16 cellular contexts compared by ENCODE assay signal in the genomic region with DNA sequence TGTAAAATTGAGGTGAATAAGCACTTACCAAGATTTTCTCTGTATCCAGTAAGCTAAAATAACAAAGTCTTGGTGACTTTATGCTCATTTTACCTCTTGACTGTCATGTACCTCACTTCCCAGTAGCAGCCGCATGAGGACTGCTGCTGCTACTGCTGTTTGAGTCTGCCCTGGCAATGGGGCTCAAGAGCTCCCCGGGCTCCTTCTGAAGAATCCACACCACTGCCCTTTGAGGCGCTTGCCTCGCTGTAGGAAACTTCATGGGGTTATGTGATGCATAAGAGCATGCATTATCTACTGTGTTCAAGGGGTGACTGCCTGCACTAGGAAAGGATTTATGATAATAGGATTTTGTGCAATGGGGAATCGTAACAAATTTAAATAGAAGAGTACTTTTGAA.
DNase-seq lines count a peak whose midpoint lies in the region; ATAC-seq and TF ChIP-seq lines count a peak whose summit lies in the region.
"Had no signal": no experiment of that assay in that cellular context is flagged by ENCODE, and none has a peak within 500 bp of the region (broad histone marks: within the 10 kb centered on the region; RNA-seq: fewer than 3 reads in every experiment).

No MANE protein-coding gene starts in this region.

- ATAC-seq in stimulated activated effector memory CD8-positive, alpha-beta T cell treated with anti-CD3 and anti-CD28 coated beads, Interleukin-12 subunit alpha, Interleukin-12 subunit beta, amount 100 ng/mL, for 72 hours: no peak

- H3K27ac Mint-ChIP-seq in type B pancreatic cell: peak overlapping the region; percentile 19
- no peak overlapping the region for H3K27ac Mint-ChIP-seq in activated CD4-positive, alpha-beta T cell treated with anti-CD3 and anti-CD28 coated beads, Interleukin-2, amount 10 ng/mL, durations not matched to agents 24 days and 14 days
- no peak overlapping the region for H3K27ac Mint-ChIP-seq in stimulated activated effector memory CD8-positive, alpha-beta T cell treated with anti-CD3 and anti-CD28 coated beads, Interleukin-12 subunit alpha, Interleukin-12 subunit beta, amount 100 ng/mL, for 72 hours
- H3K27ac Mint-ChIP-seq: CD8-positive, alpha-beta memory T cell had no signal

- H3K27me3 Mint-ChIP-seq in type B pancreatic cell: no peaks in the 10 kb centered on the region
- peaks cover 3% of the 10 kb centered on the region for H3K27me3 Mint-ChIP-seq in activated CD4-positive, alpha-beta T cell treated with anti-CD3 and anti-CD28 coated beads, Interleukin-2, amount 10 ng/mL, durations not matched to agents 24 days and 14 days
- H3K27me3 Mint-ChIP-seq: CD8-positive, alpha-beta memory T cell had no signal

- DNase-seq in NCI-H1105 (lab: John Stamatoyannopoulos, UW) (peak; percentile 51), NCI-H748 treated with DMSO at 0.1 percent for 48 hours (lab: John Stamatoyannopoulos, UW) (peak; percentile 36), iPS-NIHi11 (ENCODE audit: low spot score) (peak; percentile 15), type B pancreatic cell (ENCODE audit: extremely low spot score, unreplicated experiment) (no peak), cerebellar nuclear complex (lab: John Stamatoyannopoulos, UW) (no peak)
- DNase-seq in activated CD4-positive, alpha-beta T cell treated with anti-CD3 and anti-CD28 coated beads, Interleukin-2, amount 10 ng/mL, durations not matched to agents 24 days and 14 days: no peak
- DNase-seq in stimulated activated effector memory CD8-positive, alpha-beta T cell treated with anti-CD3 and anti-CD28 coated beads, Interleukin-12 subunit alpha, Interleukin-12 subunit beta, amount 100 ng/mL, for 72 hours (ENCODE audit: low spot score in 2 of 2): no peak
- DNase-seq: BE2C; CD8-positive, alpha-beta memory T cell; DND-41; GF-D8; KG1; NCI-H1092 treated with DMSO at 0.1 percent for 48 hours; NCI-H2081; NCI-H2227 treated with DMSO at 0.1 percent for 48 hours; SHP77 treated with DMSO at 0.1 percent for 48 hours had no signal

- intact Hi-C loops in activated CD4-positive, alpha-beta T cell treated with anti-CD3 and anti-CD28 coated beads, Interleukin-2, amount 10 ng/mL, durations not matched to agents 24 days and 14 days (cut with micrococcal nuclease): no loop called here

- H3K4me3 Mint-ChIP-seq in type B pancreatic cell: peak overlapping the region; percentile 51
- no peak overlapping the region for H3K4me3 Mint-ChIP-seq in activated CD4-positive, alpha-beta T cell treated with anti-CD3 and anti-CD28 coated beads, Interleukin-2, amount 10 ng/mL, durations not matched to agents 24 days and 14 days
- no peak overlapping the region for H3K4me3 Mint-ChIP-seq in stimulated activated effector memory CD8-positive, alpha-beta T cell treated with anti-CD3 and anti-CD28 coated beads, Interleukin-12 subunit alpha, Interleukin-12 subunit beta, amount 100 ng/mL, for 72 hours
- H3K4me3 Mint-ChIP-seq: CD8-positive, alpha-beta memory T cell had no signal

- peaks cover 12% of the 10 kb centered on the region for H3K9me3 Mint-ChIP-seq in type B pancreatic cell
- H3K9me3 Mint-ChIP-seq in activated CD4-positive, alpha-beta T cell treated with anti-CD3 and anti-CD28 coated beads, Interleukin-2, amount 10 ng/mL, durations not matched to agents 24 days and 14 days: no peaks in the 10 kb centered on the region
- H3K9me3 Mint-ChIP-seq in stimulated activated effector memory CD8-positive, alpha-beta T cell treated with anti-CD3 and anti-CD28 coated beads, Interleukin-12 subunit alpha, Interleukin-12 subunit beta, amount 100 ng/mL, for 72 hours: no peaks in the 10 kb centered on the region
- H3K9me3 Mint-ChIP-seq: CD8-positive, alpha-beta memory T cell had no signal

- no peak for TF ChIP-seq CTCF in type B pancreatic cell (conservative IDR thresholded peaks at IDR 0.05)

- peaks cover 17% of the 10 kb centered on the region for H3K4me1 Mint-ChIP-seq in type B pancreatic cell (ENCODE audit: unreplicated experiment)
- H3K4me1 Mint-ChIP-seq in activated CD4-positive, alpha-beta T cell treated with anti-CD3 and anti-CD28 coated beads, Interleukin-2, amount 10 ng/mL, durations not matched to agents 24 days and 14 days: peaks cover 5% of the 10 kb centered on the region
- H3K4me1 Mint-ChIP-seq in stimulated activated effector memory CD8-positive, alpha-beta T cell treated with anti-CD3 and anti-CD28 coated beads, Interleukin-12 subunit alpha, Interleukin-12 subunit beta, amount 100 ng/mL, for 72 hours: no peaks in the 10 kb centered on the region
- H3K4me1 Mint-ChIP-seq: CD8-positive, alpha-beta memory T cell had no signal

- H3K36me3 Mint-ChIP-seq in type B pancreatic cell: peaks cover 5% of the 10 kb centered on the region
- H3K36me3 Mint-ChIP-seq in activated CD4-positive, alpha-beta T cell treated with anti-CD3 and anti-CD28 coated beads, Interleukin-2, amount 10 ng/mL, durations not matched to agents 24 days and 14 days (ENCODE audit: low read depth): no peaks in the 10 kb centered on the region
- no peaks in the 10 kb centered on the region for H3K36me3 Mint-ChIP-seq in stimulated activated effector memory CD8-positive, alpha-beta T cell treated with anti-CD3 and anti-CD28 coated beads, Interleukin-12 subunit alpha, Interleukin-12 subunit beta, amount 100 ng/mL, for 72 hours
- H3K36me3 Mint-ChIP-seq: CD8-positive, alpha-beta memory T cell had no signal

Comparison
In these comparisons a context has a peak if more than half of its experiments do, and no peak if none do; other contexts are left out.
1. DNase-seq: peak in NCI-H1105 (single experiment), NCI-H748 treated with DMSO at 0.1 percent for 48 hours (single experiment) and iPS-NIHi11 (single experiment); none in type B pancreatic cell (single experiment), activated CD4-positive, alpha-beta T cell treated with anti-CD3 and anti-CD28 coated beads, Interleukin-2, amount 10 ng/mL, durations not matched to agents 24 days and 14 days (single experiment), stimulated activated effector memory CD8-positive, alpha-beta T cell treated with anti-CD3 and anti-CD28 coated beads, Interleukin-12 subunit alpha, Interleukin-12 subunit beta, amount 100 ng/mL, for 72 hours (0 of 2) and cerebellar nuclear complex (0 of 2).